In the genomic region with DNA sequence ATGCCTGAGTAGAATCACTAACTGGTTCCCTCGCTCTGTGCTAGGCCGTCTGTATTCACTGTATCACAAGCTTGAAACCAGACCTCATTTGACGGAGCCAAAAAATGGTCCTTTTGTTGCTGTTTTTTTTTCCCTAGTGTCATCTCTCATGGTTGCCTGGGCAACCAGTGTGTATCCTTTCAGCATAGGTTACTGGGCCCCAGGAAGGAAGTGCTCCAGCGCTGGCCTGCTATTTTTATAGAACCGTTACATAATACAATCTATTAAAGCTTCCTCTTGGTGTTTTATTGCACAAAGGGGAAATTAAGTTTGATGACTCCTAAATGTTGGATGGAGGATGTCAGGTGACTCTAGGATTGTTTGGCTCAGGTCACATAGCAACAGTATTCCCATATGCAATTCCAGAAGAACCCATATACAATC, we compare ENCODE assay signal across 9 cellular contexts.
DNase-seq lines count a peak whose midpoint lies in the region; ATAC-seq and TF ChIP-seq lines count a peak whose summit lies in the region.
"Had no signal": no experiment of that assay in that cellular context is flagged by ENCODE, and none has a peak within 500 bp of the region (broad histone marks: within the 10 kb centered on the region; RNA-seq: fewer than 3 reads in every experiment).

No MANE protein-coding gene starts in this region.

- no peaks in the 10 kb centered on the region for H3K36me3 ChIP-seq in right atrium auricular region
- H3K36me3 ChIP-seq: cardiac muscle cell had no signal

- H3K4me1 ChIP-seq in right atrium auricular region, result peaks cover 0 to 24% of the 10 kb centered on the region in 2 donors

- intact Hi-C loops in sciatic nerve (cut with DNase I), result no loop called here

- TF ChIP-seq CTCF in right atrium auricular region (IDR thresholded peaks at IDR 0.05), result no peak

- H3K27me3 ChIP-seq in right atrium auricular region, result no peaks in the 10 kb centered on the region
- H3K27me3 ChIP-seq: cardiac muscle cell had no signal

- peak overlapping the region in 1 of 2 donors; percentile 48 for H3K27ac ChIP-seq in right atrium auricular region
- H3K27ac ChIP-seq: cardiac muscle cell had no signal

- ATAC-seq in GM19035 (IDR thresholded peaks at IDR 0.05; ENCODE audit: unreplicated experiment) (peak; percentile 65), sciatic nerve (peak; percentile 94)

- DNase-seq in AML-193 (lab: John Stamatoyannopoulos, UW), result peak; percentile 89 to 94
- DNase-seq in NCI-H1105 (lab: John Stamatoyannopoulos, UW), result peak; percentile 39
- peak; percentile 36 for DNase-seq in activated CD8-positive, alpha-beta memory T cell treated with anti-CD3 and anti-CD28 coated beads, Interleukin-2, amount 50 U/mL, for 1 hour (ENCODE audit: extremely low read depth)
- DNase-seq in right atrium auricular region (ENCODE audit: low spot score), result peak; percentile 82
- peak; percentile 67 for DNase-seq in sciatic nerve (ENCODE audit: low spot score)
- DNase-seq in NCI-H187 treated with DMSO at 0.1 percent for 48 hours (lab: John Stamatoyannopoulos, UW), result no peak
- DNase-seq in glomerular visceral epithelial cell (ENCODE audit: extremely low spot score), result no peak

- H3K9me3 ChIP-seq in right atrium auricular region, result no peaks in the 10 kb centered on the region

- no peak overlapping the region for H3K4me3 ChIP-seq in right atrium auricular region
- H3K4me3 ChIP-seq: cardiac muscle cell had no signal

Comparison
In these comparisons a context has a peak if more than half of its experiments do, and no peak if none do; other contexts are left out.
1. DNase-seq: peak in AML-193 (2 of 2), NCI-H1105 (single experiment), activated CD8-positive, alpha-beta memory T cell treated with anti-CD3 and anti-CD28 coated beads, Interleukin-2, amount 50 U/mL, for 1 hour (single experiment), right atrium auricular region (single experiment) and sciatic nerve (single experiment); none in NCI-H187 treated with DMSO at 0.1 percent for 48 hours (single experiment) and glomerular visceral epithelial cell (single experiment).